Comparison of ENCODE assay signal across 1 cellular context in the genomic region with DNA sequence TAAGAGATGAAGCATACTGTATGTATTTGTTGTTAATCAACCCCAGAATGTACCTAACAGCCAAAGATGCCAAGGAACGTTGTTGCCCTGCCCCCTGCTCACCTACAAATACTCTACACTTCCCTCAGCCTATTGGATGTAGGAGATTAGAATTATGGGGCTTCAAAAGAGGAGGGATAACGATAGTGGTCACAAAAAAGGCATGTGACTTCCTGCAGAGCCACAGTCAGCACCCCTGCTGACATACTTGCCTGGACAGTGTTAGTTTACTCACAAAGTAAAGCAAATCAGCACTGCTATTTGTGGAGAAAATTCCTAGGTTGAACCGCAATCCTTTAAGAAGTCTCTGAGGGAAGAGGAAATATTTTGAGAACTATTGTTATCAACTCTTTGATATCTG.
TF ChIP-seq lines count a peak whose summit lies in the region.

No MANE protein-coding gene starts in this region.

TF ChIP-seq in IMR-90, 13 proteins besides CTCF, POLR2A, EP300 and RAD21:
- no peak for TF ChIP-seq BHLHE40 (IDR thresholded peaks at IDR 0.05; ENCODE audit: low read depth, low read length)
- no peak for TF ChIP-seq ELK1 (IDR thresholded peaks at IDR 0.05; ENCODE audit: borderline replicate concordance, low read depth, low read length)
- TF ChIP-seq, protein P1, sequence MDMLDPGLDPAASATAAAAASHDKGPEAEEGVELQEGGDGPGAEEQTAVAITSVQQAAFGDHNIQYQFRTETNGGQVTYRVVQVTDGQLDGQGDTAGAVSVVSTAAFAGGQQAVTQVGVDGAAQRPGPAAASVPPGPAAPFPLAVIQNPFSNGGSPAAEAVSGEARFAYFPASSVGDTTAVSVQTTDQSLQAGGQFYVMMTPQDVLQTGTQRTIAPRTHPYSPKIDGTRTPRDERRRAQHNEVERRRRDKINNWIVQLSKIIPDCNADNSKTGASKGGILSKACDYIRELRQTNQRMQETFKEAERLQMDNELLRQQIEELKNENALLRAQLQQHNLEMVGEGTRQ (IDR thresholded peaks at IDR 0.05; ENCODE audit: low read depth, low read length) = no peak
- TF ChIP-seq CHD1 (IDR thresholded peaks at IDR 0.05; ENCODE audit: low read depth, low read length) = no peak
- TF ChIP-seq MAZ (IDR thresholded peaks at IDR 0.05; ENCODE audit: borderline replicate concordance, low read depth, low read length) = no peak
- no peak for TF ChIP-seq FOS (IDR thresholded peaks at IDR 0.05; ENCODE audit: low read depth, low read length)
- TF ChIP-seq RFX5 (IDR thresholded peaks at IDR 0.05; ENCODE audit: low read depth, low read length) = no peak
- no peak for TF ChIP-seq MXI1 (IDR thresholded peaks at IDR 0.05; ENCODE audit: borderline replicate concordance, low read depth, low read length)
- no peak for TF ChIP-seq CEBPB (IDR thresholded peaks at IDR 0.05; ENCODE audit: low read depth, low read length)
- TF ChIP-seq MAFK (IDR thresholded peaks at IDR 0.05; ENCODE audit: low read depth, low read length) = no peak
- TF ChIP-seq NFE2L2 (IDR thresholded peaks at IDR 0.05; ENCODE audit: low read depth, low read length) = no peak
- TF ChIP-seq RCOR1 (IDR thresholded peaks at IDR 0.05; ENCODE audit: insufficient replicate concordance, low read length) = no peak
TF ChIP-seq in IMR-90: peak in this region for 0.
